ENCODE assay signal across 19 cellular contexts in the genomic region with DNA sequence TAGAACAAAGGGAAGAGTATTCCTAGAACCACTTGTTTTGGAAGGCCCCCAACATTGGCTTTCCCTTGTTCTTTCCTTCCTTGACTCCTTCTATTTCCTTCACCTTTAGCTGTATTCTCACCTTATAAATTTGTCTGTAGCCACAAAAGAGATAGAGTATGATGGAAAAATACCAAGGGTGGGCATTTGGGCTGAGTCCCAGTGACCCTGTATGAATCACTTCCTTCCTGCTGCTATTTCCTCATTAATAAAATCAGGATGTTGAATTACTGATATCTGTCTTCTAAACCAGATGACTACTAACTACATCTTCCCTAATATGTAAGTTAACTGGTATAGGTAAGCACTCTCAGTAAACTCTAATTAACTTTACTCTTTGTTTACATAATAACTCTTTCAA. TPM values are rescaled to one million over a fixed set of nuclear protein-coding genes. Genes with fewer than 3 reads are reported as not detected.
DNase-seq lines count a peak whose midpoint lies in the region; ATAC-seq and TF ChIP-seq lines count a peak whose summit lies in the region.
"Had no signal": no experiment of that assay in that cellular context is flagged by ENCODE, and none has a peak within 500 bp of the region (broad histone marks: within the 10 kb centered on the region; RNA-seq: fewer than 3 reads in every experiment).

No MANE protein-coding gene starts in this region.

- H3K4me3 ChIP-seq in PC-3 (ENCODE audit: low read length) (no peak overlapping the region), mammary epithelial cell (replicated peaks in 1 of 3; ENCODE audit: insufficient read depth in 1 of 3, low read depth in 2 of 3, low read length in 3 of 3) (no peak overlapping the region), left lung (no peak overlapping the region)

- H3K27ac Mint-ChIP-seq in Calu3 (ENCODE audit: unreplicated experiment), result peak overlapping the region; percentile 77
- H3K27ac Mint-ChIP-seq: B cell; CD4-positive, alpha-beta T cell; HFFc6 had no signal

- peaks cover 32% of the 10 kb centered on the region for H3K4me1 ChIP-seq in PC-3 (ENCODE audit: insufficient read depth, low read length)
- H3K4me1 ChIP-seq in mammary epithelial cell (ENCODE audit: insufficient read depth, low read length), result peaks cover 40% of the 10 kb centered on the region
- peaks cover 5 to 15% of the 10 kb centered on the region in 2 donors for H3K4me1 ChIP-seq in left lung

- CTCF ChIA-PET in Calu3 (lab: Charles Lee), result interaction anchor here (0.5 to 0.6 kb wide), 2 partner anchors 60 to 513 kb away, joined by 3 read pairs; no protein-coding TSS in a partner anchor
- CTCF ChIA-PET in PC-3 (lab: Charles Lee), result interaction anchor here (0.6 kb wide), 1 partner anchor 907 kb away, joined by 3 read pairs; no protein-coding TSS in a partner anchor
- CTCF ChIA-PET in mammary epithelial cell (lab: Charles Lee; ENCODE audit: low non-redundant PET), result no interaction called here

- H3K4me1 Mint-ChIP-seq in Calu3 (ENCODE audit: low read depth, unreplicated experiment), result peaks cover 62% of the 10 kb centered on the region

- no peaks in the 10 kb centered on the region for H3K9me2 ChIP-seq in PC-3 (replicated peaks; ENCODE audit: low read length)

- H3K9me3 ChIP-seq in PC-3 (ENCODE audit: low read length) (no peaks in the 10 kb centered on the region), mammary epithelial cell (replicated peaks; ENCODE audit: insufficient read depth, low read length) (no peaks in the 10 kb centered on the region), left lung (no peaks in the 10 kb centered on the region)

- H3F3A ChIP-seq in PC-3 (ENCODE audit: low read length, unreplicated experiment), result no peaks in the 10 kb centered on the region

- H2AFZ ChIP-seq in PC-3 (ENCODE audit: low read length) (no peak overlapping the region), mammary epithelial cell (ENCODE audit: low read depth, low read length) (peak overlapping the region; percentile 27)

- no peak overlapping the region for H3K4me3 Mint-ChIP-seq in Calu3 (ENCODE audit: low read depth, unreplicated experiment)
- H3K4me3 Mint-ChIP-seq: B cell; CD4-positive, alpha-beta T cell; HFFc6 had no signal

- in situ Hi-C loops in mammary epithelial cell (cut with MboI; ENCODE audit: low sequenced_read_pairs in 2 of 2), result no loop called here

- no peaks in the 10 kb centered on the region for H4K20me1 ChIP-seq in PC-3 (ENCODE audit: low read length)
- no peaks in the 10 kb centered on the region for H4K20me1 ChIP-seq in mammary epithelial cell (ENCODE audit: insufficient read depth, low read length)

- H3K27me3 ChIP-seq in PC-3 (ENCODE audit: low read length), result no peaks in the 10 kb centered on the region
- no peaks in the 10 kb centered on the region for H3K27me3 ChIP-seq in mammary epithelial cell (ENCODE audit: insufficient read depth, low read length)
- H3K27me3 ChIP-seq in left lung, result no peaks in the 10 kb centered on the region

- H3K27ac ChIP-seq in PC-3 (ENCODE audit: low read length) (no peak overlapping the region), mammary epithelial cell (ENCODE audit: insufficient read depth, low read depth, low read length) (no peak overlapping the region), left lung (no peak overlapping the region)

- no peaks in the 10 kb centered on the region for H3K79me2 ChIP-seq in PC-3 (ENCODE audit: low read length)
- no peaks in the 10 kb centered on the region for H3K79me2 ChIP-seq in mammary epithelial cell (ENCODE audit: insufficient read depth, low read length)

- H3K4me2 ChIP-seq in PC-3 (ENCODE audit: low read length) (peak overlapping the region; percentile 24; the same call in 1 of the 2 replicates), mammary epithelial cell (ENCODE audit: insufficient read depth, low read depth, low read length) (peak overlapping the region; percentile 18)

- no peaks in the 10 kb centered on the region for H3K27me3 Mint-ChIP-seq in Calu3 (ENCODE audit: unreplicated experiment)
- H3K27me3 Mint-ChIP-seq: CD4-positive, alpha-beta T cell had no signal

- no peak for DNase-seq in Calu3
- peak; percentile 29 for DNase-seq in PC-3
- no peak for DNase-seq in mammary epithelial cell
- DNase-seq in left lung, result no peak
- no peak for DNase-seq in NCI-H2171 (lab: John Stamatoyannopoulos, UW)
- DNase-seq in AG08395 (ENCODE audit: low spot score), result no peak
- DNase-seq: CD4-positive, alpha-beta T cell; DMS53; HFFc6; IMR-90; MM.1S; NCI-H1092; NCI-H146; NCI-H2081; NCI-H748 treated with DMSO at 0.1 percent for 48 hours; NK-92 treated with Interleukin-12 subunit alpha and Interleukin-12 subunit beta, amount 100 ng/mL, for 24 hours; Right ventricle myocardium superior had no signal

- BruUV-seq in Calu3 (replicated peaks; lab: Mats Ljungman, UMichigan) (no TSS peak), PC-3 (replicated peaks; lab: Mats Ljungman, UMichigan) (no TSS peak), mammary epithelial cell (replicated peaks; lab: Mats Ljungman, UMichigan) (no TSS peak)

- no peaks in the 10 kb centered on the region for H3K9me3 Mint-ChIP-seq in Calu3 (ENCODE audit: low read depth, unreplicated experiment)
- H3K9me3 Mint-ChIP-seq: CD4-positive, alpha-beta T cell; HFFc6 had no signal

- H3K36me3 Mint-ChIP-seq in Calu3 (ENCODE audit: insufficient read depth, unreplicated experiment), result no peaks in the 10 kb centered on the region

- ATAC-seq in PC-3 (no peak), left lung (no peak), HG02870 (IDR thresholded peaks at IDR 0.05; ENCODE audit: unreplicated experiment) (no peak)

- dilution Hi-C loops in mammary epithelial cell (cut with HindIII; ENCODE audit: low sequenced_read_pairs), result no loop called here

- no peak overlapping the region for H3K9ac ChIP-seq in PC-3 (ENCODE audit: low read length)
- H3K9ac ChIP-seq in mammary epithelial cell (ENCODE audit: insufficient read depth, low read length), result no peak overlapping the region

- intact Hi-C loops in Calu3 (cut with micrococcal nuclease; ENCODE audit: unreplicated experiment) (no loop called here), PC-3 (cut with micrococcal nuclease) (no loop called here), mammary epithelial cell (cut with micrococcal nuclease) (no loop called here), left lung (cut with DNase I) (no loop called here)

- H3K36me3 ChIP-seq in PC-3 (ENCODE audit: low read depth, low read length) (no peaks in the 10 kb centered on the region), mammary epithelial cell (ENCODE audit: insufficient read depth, low read length) (no peaks in the 10 kb centered on the region), left lung (no peaks in the 10 kb centered on the region)

- POLR2A ChIA-PET in PC-3 (lab: Charles Lee; ENCODE audit: unreplicated experiment), result no interaction called here

- TF ChIP-seq CTCF in Calu3 (IDR thresholded peaks at IDR 0.05; ENCODE audit: unreplicated experiment) (no peak), PC-3 (conservative IDR thresholded peaks at IDR 0.05; ENCODE audit: low read depth, low read length) (no peak), mammary epithelial cell (conservative IDR thresholded peaks at IDR 0.05 in 1 of 2, IDR thresholded peaks at IDR 0.05 in 1 of 2; ENCODE audit: extremely low read depth in 1 of 2, insufficient read depth in 1 of 2, low read depth in 1 of 2, low read length in 2 of 2) (no peak), left lung (IDR thresholded peaks at IDR 0.05) (no peak)

RNA-seq across cellular contexts. Expression of a gene that starts 55.1 kb away (rescaled TPM):
- total RNA-seq in Calu3 (2022) (13.8 and 23.5 TPM in 2 replicates), PC-3 (2014; rRNA removed) (8.9 and 10.7 TPM in 2 replicates), mammary epithelial cell (10 to 100 TPM in 1 of 2 donors, 1 to 10 TPM in 1; 7.6 to 11.2 TPM), left lung (10 to 100 TPM; 21.4 to 26.3 TPM)
- polyA plus RNA-seq in mammary epithelial cell, result 4.2 TPM
- polyA minus RNA-seq in mammary epithelial cell, result 2.5 TPM
